ENCODE assay signal across 8 cellular contexts in genomic region chr11:57324886-57325734, GRCh38. TPM values are rescaled to one million over a fixed set of nuclear protein-coding genes. Genes with fewer than 3 reads are reported as not detected.
A peak's percentile ranks its signal among the peaks of the same experiment; 100 is the strongest.
DNase-seq lines count a peak whose midpoint lies in the region; ATAC-seq, FAIRE-seq and TF ChIP-seq lines count a peak whose summit lies in the region.

TSS of gene TNKS1BP1 (minus strand) at chr11:57324952. CDS start at chr11:57321885, 3,067 bp downstream.

- ATAC-seq in GM18873 (IDR thresholded peaks at IDR 0.05; ENCODE audit: low FRiP score, unreplicated experiment) (peak; percentile 88), HG03135 (IDR thresholded peaks at IDR 0.05; ENCODE audit: unreplicated experiment) (peak; percentile 91), WTC11 (peak; percentile 86)

- peaks cover 32% of the 10 kb centered on the region for H3K36me3 ChIP-seq in bronchial epithelial cell (ENCODE audit: control insufficient read depth, insufficient read depth, low read length)

- H3K9me3 Mint-ChIP-seq in WTC11 = no peaks in the 10 kb centered on the region

- H3K4me3 Mint-ChIP-seq in WTC11 = peak within 1 kb of the TSS; percentile 88

- H3K36me3 Mint-ChIP-seq in WTC11 = peaks cover 51% of the 10 kb centered on the region

- CTCF ChIA-PET in AG04449 (lab: Yijun Ruan, JAX) (interaction anchor here (0.6 to 2.2 kb wide), 15 partner anchors 10 to 406 kb away, joined by 3 to 8 read pairs (median 3); partner anchors contain the start of genes P2RX3 and RTN4RL2), WTC11 (lab: Charles Lee) (interaction anchor here (0.9 to 3.7 kb wide), 10 partner anchors 10 to 319 kb away, joined by 3 to 20 read pairs (median 6); partner anchors contain the start of genes P2RX3 and SSRP1)

- peak within 1 kb of the TSS; percentile 100 for H3K27ac Mint-ChIP-seq in WTC11

- H3K27ac ChIP-seq in skin epidermis = peak within 1 kb of the TSS; percentile 78 to 97 (median 92)

- TF ChIP-seq CTCF in AG04449 (IDR thresholded peaks at IDR 0.05; ENCODE audit: insufficient read depth, low read length, missing control alignments) = no peak
- TF ChIP-seq CTCF in WTC11 (IDR thresholded peaks at IDR 0.05) = no peak
- no peak for TF ChIP-seq CTCF in bronchial epithelial cell (IDR thresholded peaks at IDR 0.05; ENCODE audit: insufficient read depth, low read length, severe bottlenecking)

- POLR2A ChIA-PET in AG04449 (lab: Yijun Ruan, JAX) = interaction anchor here (1.1 to 3.2 kb wide), 4 partner anchors 9 to 21 kb away, joined by 3 to 20 read pairs (median 4); partner anchors contain the start of gene SSRP1
- POLR2A ChIA-PET in WTC11 (lab: Charles Lee) = interaction anchor here (0.6 to 2.9 kb wide), 8 partner anchors 9 to 315 kb away, joined by 3 to 29 read pairs (median 6); partner anchors contain the start of gene SSRP1

- H3K4me3 ChIP-seq in AG04449 (ENCODE audit: low read depth, low read length) (peak within 1 kb of the TSS; percentile 90), bronchial epithelial cell (ENCODE audit: low read depth, low read length) (peak within 1 kb of the TSS; percentile 90), skin epidermis (peak within 1 kb of the TSS; percentile 74 to 92 (median 82))

- H3K27me3 ChIP-seq in bronchial epithelial cell (ENCODE audit: control insufficient read depth, insufficient read depth, low read length) = no peaks in the 10 kb centered on the region

- H3K4me1 Mint-ChIP-seq in WTC11 = peaks cover 49% of the 10 kb centered on the region

- DNase-seq in AG04449 (ENCODE audit: low read depth, low spot score) = peak; percentile 88
- peak; percentile 93 for DNase-seq in NCI-H2196 treated with DMSO at 0.1 percent for 48 hours (lab: John Stamatoyannopoulos, UW; ENCODE audit: unreplicated experiment)
- DNase-seq in WTC11 (ENCODE audit: low spot score) = peak; percentile 97
- DNase-seq in bronchial epithelial cell (ENCODE audit: low read depth) = peak; percentile 89
- DNase-seq in iPS-NIHi11 (ENCODE audit: low spot score) = peak; percentile 95

- FAIRE-seq in bronchial epithelial cell (lab: Jason Lieb, UNC) = peak; percentile 52

- H3K27me3 Mint-ChIP-seq in WTC11 (ENCODE audit: low read depth) = no peaks in the 10 kb centered on the region

TF ChIP-seq in WTC11, 78 proteins besides CTCF, POLR2A, EP300 and RAD21 (continues in another document):
- TF ChIP-seq USF2 (CRISPR knock-in tag; IDR thresholded peaks at IDR 0.05) (no peak), RORB (CRISPR knock-in tag; IDR thresholded peaks at IDR 0.05) (no peak), ZNF416 (CRISPR knock-in tag; IDR thresholded peaks at IDR 0.05) (peak; percentile 11; the same call in 1 of the 2 replicates), JAZF1 (CRISPR knock-in tag; IDR thresholded peaks at IDR 0.05) (no peak), TCF7 (CRISPR knock-in tag; IDR thresholded peaks at IDR 0.05; ENCODE audit: low read depth) (no peak), ESRRA (CRISPR knock-in tag; IDR thresholded peaks at IDR 0.05; ENCODE audit: borderline replicate concordance) (no peak), ARID4B (CRISPR knock-in tag; IDR thresholded peaks at IDR 0.05; ENCODE audit: borderline replicate concordance) (peak; percentile 49; the same call in 1 of the 2 replicates), FOXP1 (CRISPR knock-in tag; IDR thresholded peaks at IDR 0.05; ENCODE audit: borderline replicate concordance) (no peak), GABPB1 (CRISPR knock-in tag; IDR thresholded peaks at IDR 0.05) (peak; percentile 98), FOXK1 (CRISPR knock-in tag; IDR thresholded peaks at IDR 0.05) (0 out of 2 replicates have a peak, but pooled peaks have one; percentile 18), TEAD1 (CRISPR knock-in tag; IDR thresholded peaks at IDR 0.05) (no peak), MAX (CRISPR knock-in tag; IDR thresholded peaks at IDR 0.05) (peak; percentile 75), GRHL2 (CRISPR knock-in tag; IDR thresholded peaks at IDR 0.05; ENCODE audit: insufficient replicate concordance, severe bottlenecking) (no peak), E2F4 (CRISPR knock-in tag; IDR thresholded peaks at IDR 0.05; ENCODE audit: borderline replicate concordance, low read depth) (no peak), MYBL2 (CRISPR knock-in tag; IDR thresholded peaks at IDR 0.05) (no peak), SOX15 (CRISPR knock-in tag; IDR thresholded peaks at IDR 0.05) (no peak), PRDM15 (CRISPR knock-in tag; IDR thresholded peaks at IDR 0.05) (no peak)

RNA-seq across cellular contexts. Expression of gene TNKS1BP1, which starts in this region (rescaled TPM):
- 109 to 127 TPM (median 125 TPM) in 3 replicates for total RNA-seq in WTC11 (2021)
- 67.9 and 160 TPM in 2 replicates for total RNA-seq in bronchial epithelial cell

Comparison
In these comparisons a context has a peak if more than half of its experiments do, and no peak if none do; other contexts are left out.
1. Peak in every context shown above with its lines: DNase-seq, ATAC-seq, H3K4me3 ChIP-seq and H3K27ac ChIP-seq.